In the genomic region with DNA sequence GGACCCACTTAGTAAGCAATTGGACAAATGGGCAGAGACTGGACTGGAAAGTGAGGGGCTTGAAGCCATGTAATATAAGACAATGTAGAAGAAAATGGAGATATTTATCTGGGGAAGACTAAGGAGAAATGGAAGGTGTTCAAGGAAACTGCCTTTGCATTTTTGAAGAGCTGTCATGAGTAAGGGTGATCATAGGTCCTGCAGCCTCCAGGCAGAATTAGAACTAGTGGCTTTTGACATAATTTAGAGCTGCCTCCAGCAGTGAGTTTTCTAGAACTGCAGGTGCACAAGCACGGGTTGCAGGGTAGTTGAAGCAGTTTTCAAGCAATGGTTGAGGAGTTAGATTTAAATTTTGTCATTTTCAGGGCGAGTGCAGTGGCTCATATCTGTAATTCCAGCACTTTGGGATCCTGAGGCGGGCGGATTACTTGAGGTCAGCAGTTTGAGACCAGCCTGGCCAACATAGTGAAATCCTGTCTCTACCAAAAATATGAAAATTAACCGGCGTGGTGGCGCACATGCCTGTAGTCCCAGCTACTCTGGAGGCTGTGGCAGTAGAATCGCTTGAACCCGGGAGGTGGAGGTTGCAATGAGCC, we compare ENCODE assay signal across 1 cellular context.
TF ChIP-seq lines count a peak whose summit lies in the region.

No MANE protein-coding gene starts in this region.

TF ChIP-seq in K562, 482 proteins besides CTCF, POLR2A, EP300 and RAD21 (continued from another document and continues in another):
- TF ChIP-seq, protein P1, sequence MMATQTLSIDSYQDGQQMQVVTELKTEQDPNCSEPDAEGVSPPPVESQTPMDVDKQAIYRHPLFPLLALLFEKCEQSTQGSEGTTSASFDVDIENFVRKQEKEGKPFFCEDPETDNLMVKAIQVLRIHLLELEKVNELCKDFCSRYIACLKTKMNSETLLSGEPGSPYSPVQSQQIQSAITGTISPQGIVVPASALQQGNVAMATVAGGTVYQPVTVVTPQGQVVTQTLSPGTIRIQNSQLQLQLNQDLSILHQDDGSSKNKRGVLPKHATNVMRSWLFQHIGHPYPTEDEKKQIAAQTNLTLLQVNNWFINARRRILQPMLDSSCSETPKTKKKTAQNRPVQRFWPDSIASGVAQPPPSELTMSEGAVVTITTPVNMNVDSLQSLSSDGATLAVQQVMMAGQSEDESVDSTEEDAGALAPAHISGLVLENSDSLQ (IDR thresholded peaks at IDR 0.05) = peak; percentile 57
- TF ChIP-seq SNRNP70 (optimal IDR thresholded peaks at IDR 0.05; ENCODE audit: low read depth, low read length) = no peak
- no peak for TF ChIP-seq TFAM (CRISPR knock-in tag; conservative IDR thresholded peaks at IDR 0.05)
- no peak for TF ChIP-seq MED1 (CRISPR knock-in tag; IDR thresholded peaks at IDR 0.05; ENCODE audit: borderline replicate concordance)
- TF ChIP-seq ZNF124 (CRISPR knock-in tag; IDR thresholded peaks at IDR 0.05) = no peak
- 0 out of 2 replicates have a peak, but pooled peaks have one; percentile 19 for TF ChIP-seq CXXC5 (CRISPR knock-in tag; IDR thresholded peaks at IDR 0.05)
- TF ChIP-seq ZKSCAN1 (IDR thresholded peaks at IDR 0.05; ENCODE audit: low read depth, low read length) = no peak
- no peak for TF ChIP-seq PPARD (CRISPR knock-in tag; IDR thresholded peaks at IDR 0.05)
- no peak for TF ChIP-seq BRF1 (IDR thresholded peaks at IDR 0.05; ENCODE audit: borderline replicate concordance, extremely low read depth, insufficient read length)
- TF ChIP-seq, protein P2, sequence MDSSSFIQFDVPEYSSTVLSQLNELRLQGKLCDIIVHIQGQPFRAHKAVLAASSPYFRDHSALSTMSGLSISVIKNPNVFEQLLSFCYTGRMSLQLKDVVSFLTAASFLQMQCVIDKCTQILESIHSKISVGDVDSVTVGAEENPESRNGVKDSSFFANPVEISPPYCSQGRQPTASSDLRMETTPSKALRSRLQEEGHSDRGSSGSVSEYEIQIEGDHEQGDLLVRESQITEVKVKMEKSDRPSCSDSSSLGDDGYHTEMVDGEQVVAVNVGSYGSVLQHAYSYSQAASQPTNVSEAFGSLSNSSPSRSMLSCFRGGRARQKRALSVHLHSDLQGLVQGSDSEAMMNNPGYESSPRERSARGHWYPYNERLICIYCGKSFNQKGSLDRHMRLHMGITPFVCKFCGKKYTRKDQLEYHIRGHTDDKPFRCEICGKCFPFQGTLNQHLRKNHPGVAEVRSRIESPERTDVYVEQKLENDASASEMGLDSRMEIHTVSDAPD (CRISPR knock-in tag; IDR thresholded peaks at IDR 0.05) = no peak
- TF ChIP-seq, protein P3, sequence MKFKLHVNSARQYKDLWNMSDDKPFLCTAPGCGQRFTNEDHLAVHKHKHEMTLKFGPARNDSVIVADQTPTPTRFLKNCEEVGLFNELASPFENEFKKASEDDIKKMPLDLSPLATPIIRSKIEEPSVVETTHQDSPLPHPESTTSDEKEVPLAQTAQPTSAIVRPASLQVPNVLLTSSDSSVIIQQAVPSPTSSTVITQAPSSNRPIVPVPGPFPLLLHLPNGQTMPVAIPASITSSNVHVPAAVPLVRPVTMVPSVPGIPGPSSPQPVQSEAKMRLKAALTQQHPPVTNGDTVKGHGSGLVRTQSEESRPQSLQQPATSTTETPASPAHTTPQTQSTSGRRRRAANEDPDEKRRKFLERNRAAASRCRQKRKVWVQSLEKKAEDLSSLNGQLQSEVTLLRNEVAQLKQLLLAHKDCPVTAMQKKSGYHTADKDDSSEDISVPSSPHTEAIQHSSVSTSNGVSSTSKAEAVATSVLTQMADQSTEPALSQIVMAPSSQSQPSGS (CRISPR knock-in tag; IDR thresholded peaks at IDR 0.05) = no peak
- TF ChIP-seq POLR2B (IDR thresholded peaks at IDR 0.05; ENCODE audit: low read depth, partially characterized antibody) = no peak
- no peak for TF ChIP-seq RBM22 (IDR thresholded peaks at IDR 0.05; ENCODE audit: low read depth, low read length, poor library complexity, severe bottlenecking)
- TF ChIP-seq MEIS2 (IDR thresholded peaks at IDR 0.05; ENCODE audit: partially characterized antibody) = peak; percentile 77
- TF ChIP-seq ZNF717 (CRISPR knock-in tag; IDR thresholded peaks at IDR 0.05) = no peak
- no peak for TF ChIP-seq HDAC6 (IDR thresholded peaks at IDR 0.05; ENCODE audit: low read depth, low read length)
- TF ChIP-seq HMG20B (CRISPR knock-in tag; IDR thresholded peaks at IDR 0.05) = no peak
- TF ChIP-seq CCNT2 (IDR thresholded peaks at IDR 0.05; ENCODE audit: borderline replicate concordance, extremely low read depth, insufficient read length, low read depth, low read length) = no peak
- no peak for TF ChIP-seq NR2F6 (CRISPR knock-in tag; IDR thresholded peaks at IDR 0.05)
- TF ChIP-seq KLF6 (CRISPR knock-in tag; IDR thresholded peaks at IDR 0.05; ENCODE audit: borderline replicate concordance) = no peak
- TF ChIP-seq KLF16 (IDR thresholded peaks at IDR 0.05) = no peak
- TF ChIP-seq, protein P4, sequence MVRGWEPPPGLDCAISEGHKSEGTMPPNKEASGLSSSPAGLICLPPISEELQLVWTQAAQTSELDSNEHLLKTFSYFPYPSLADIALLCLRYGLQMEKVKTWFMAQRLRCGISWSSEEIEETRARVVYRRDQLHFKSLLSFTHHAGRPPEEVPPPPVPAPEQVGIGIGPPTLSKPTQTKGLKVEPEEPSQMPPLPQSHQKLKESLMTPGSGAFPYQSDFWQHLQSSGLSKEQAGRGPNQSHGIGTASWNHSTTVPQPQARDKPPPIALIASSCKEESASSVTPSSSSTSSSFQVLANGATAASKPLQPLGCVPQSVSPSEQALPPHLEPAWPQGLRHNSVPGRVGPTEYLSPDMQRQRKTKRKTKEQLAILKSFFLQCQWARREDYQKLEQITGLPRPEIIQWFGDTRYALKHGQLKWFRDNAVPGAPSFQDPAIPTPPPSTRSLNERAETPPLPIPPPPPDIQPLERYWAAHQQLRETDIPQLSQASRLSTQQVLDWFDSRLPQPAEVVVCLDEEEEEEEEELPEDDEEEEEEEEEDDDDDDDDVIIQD (CRISPR knock-in tag; IDR thresholded peaks at IDR 0.05) = no peak
- TF ChIP-seq KDM1A (IDR thresholded peaks at IDR 0.05) = peak in 1 of 2 experiments; percentile 28; a peak in 1 of 4 replicates
- TF ChIP-seq, protein P5, sequence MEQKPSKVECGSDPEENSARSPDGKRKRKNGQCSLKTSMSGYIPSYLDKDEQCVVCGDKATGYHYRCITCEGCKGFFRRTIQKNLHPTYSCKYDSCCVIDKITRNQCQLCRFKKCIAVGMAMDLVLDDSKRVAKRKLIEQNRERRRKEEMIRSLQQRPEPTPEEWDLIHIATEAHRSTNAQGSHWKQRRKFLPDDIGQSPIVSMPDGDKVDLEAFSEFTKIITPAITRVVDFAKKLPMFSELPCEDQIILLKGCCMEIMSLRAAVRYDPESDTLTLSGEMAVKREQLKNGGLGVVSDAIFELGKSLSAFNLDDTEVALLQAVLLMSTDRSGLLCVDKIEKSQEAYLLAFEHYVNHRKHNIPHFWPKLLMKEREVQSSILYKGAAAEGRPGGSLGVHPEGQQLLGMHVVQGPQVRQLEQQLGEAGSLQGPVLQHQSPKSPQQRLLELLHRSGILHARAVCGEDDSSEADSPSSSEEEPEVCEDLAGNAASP (IDR thresholded peaks at IDR 0.05) = no peak
- TF ChIP-seq ZNF551 (CRISPR knock-in tag; IDR thresholded peaks at IDR 0.05) = no peak
- TF ChIP-seq, protein P6, sequence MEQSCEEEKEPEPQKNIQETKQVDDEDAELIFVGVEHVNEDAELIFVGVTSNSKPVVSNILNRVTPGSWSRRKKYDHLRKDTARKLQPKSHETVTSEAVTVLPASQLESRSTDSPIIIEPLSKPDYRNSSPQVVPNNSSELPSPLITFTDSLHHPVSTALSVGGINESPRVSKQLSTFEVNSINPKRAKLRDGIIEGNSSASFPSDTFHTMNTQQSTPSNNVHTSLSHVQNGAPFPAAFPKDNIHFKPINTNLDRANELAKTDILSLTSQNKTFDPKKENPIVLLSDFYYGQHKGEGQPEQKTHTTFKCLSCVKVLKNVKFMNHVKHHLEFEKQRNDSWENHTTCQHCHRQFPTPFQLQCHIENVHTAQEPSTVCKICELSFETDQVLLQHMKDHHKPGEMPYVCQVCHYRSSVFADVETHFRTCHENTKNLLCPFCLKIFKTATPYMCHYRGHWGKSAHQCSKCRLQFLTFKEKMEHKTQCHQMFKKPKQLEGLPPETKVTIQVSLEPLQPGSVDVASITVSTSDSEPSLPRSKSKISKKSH (CRISPR knock-in tag; IDR thresholded peaks at IDR 0.05) = no peak
- no peak for TF ChIP-seq NONO (IDR thresholded peaks at IDR 0.05; ENCODE audit: low read depth in 2 of 2, low read length in 1 of 2)
- no peak for TF ChIP-seq ZNF12 (CRISPR knock-in tag; IDR thresholded peaks at IDR 0.05)
- TF ChIP-seq ELF1 (tag; IDR thresholded peaks at IDR 0.05) = no peak; the same call in 1 of the 2 replicates
- TF ChIP-seq PCBP1 (IDR thresholded peaks at IDR 0.05; ENCODE audit: low read depth, low read length, poor library complexity, severe bottlenecking) = no peak
- TF ChIP-seq, protein P7, sequence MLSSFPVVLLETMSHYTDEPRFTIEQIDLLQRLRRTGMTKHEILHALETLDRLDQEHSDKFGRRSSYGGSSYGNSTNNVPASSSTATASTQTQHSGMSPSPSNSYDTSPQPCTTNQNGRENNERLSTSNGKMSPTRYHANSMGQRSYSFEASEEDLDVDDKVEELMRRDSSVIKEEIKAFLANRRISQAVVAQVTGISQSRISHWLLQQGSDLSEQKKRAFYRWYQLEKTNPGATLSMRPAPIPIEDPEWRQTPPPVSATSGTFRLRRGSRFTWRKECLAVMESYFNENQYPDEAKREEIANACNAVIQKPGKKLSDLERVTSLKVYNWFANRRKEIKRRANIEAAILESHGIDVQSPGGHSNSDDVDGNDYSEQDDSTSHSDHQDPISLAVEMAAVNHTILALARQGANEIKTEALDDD (IDR thresholded peaks at IDR 0.05) = no peak; the same call in 1 of the 2 replicates
- no peak for TF ChIP-seq PCBP2 (IDR thresholded peaks at IDR 0.05; ENCODE audit: low read depth, low read length, poor library complexity, severe bottlenecking)
- TF ChIP-seq, protein P8, sequence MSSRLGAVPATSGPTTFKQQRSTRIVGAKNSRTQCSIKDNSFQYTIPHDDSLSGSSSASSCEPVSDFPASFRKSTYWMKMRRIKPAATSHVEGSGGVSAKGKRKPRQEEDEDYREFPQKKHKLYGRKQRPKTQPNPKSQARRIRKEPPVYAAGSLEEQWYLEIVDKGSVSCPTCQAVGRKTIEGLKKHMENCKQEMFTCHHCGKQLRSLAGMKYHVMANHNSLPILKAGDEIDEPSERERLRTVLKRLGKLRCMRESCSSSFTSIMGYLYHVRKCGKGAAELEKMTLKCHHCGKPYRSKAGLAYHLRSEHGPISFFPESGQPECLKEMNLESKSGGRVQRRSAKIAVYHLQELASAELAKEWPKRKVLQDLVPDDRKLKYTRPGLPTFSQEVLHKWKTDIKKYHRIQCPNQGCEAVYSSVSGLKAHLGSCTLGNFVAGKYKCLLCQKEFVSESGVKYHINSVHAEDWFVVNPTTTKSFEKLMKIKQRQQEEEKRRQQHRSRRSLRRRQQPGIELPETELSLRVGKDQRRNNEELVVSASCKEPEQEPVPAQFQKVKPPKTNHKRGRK (tag; IDR thresholded peaks at IDR 0.05) = no peak
- TF ChIP-seq CBX1 (IDR thresholded peaks at IDR 0.05; ENCODE audit: low read depth) = no peak
- no peak for TF ChIP-seq CHD4 (IDR thresholded peaks at IDR 0.05; ENCODE audit: insufficient read depth, insufficient replicate concordance, low read depth, low read length, poor library complexity, severe bottlenecking)
- TF ChIP-seq BCOR (IDR thresholded peaks at IDR 0.05) = 0 out of 2 replicates have a peak, but pooled peaks have one; percentile 37
- TF ChIP-seq ZNF707 (CRISPR knock-in tag; conservative IDR thresholded peaks at IDR 0.05) = no peak
- TF ChIP-seq HNRNPLL (IDR thresholded peaks at IDR 0.05; ENCODE audit: low read depth, low read length, poor library complexity, severe bottlenecking) = no peak
- TF ChIP-seq, protein P9, sequence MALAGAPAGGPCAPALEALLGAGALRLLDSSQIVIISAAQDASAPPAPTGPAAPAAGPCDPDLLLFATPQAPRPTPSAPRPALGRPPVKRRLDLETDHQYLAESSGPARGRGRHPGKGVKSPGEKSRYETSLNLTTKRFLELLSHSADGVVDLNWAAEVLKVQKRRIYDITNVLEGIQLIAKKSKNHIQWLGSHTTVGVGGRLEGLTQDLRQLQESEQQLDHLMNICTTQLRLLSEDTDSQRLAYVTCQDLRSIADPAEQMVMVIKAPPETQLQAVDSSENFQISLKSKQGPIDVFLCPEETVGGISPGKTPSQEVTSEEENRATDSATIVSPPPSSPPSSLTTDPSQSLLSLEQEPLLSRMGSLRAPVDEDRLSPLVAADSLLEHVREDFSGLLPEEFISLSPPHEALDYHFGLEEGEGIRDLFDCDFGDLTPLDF (CRISPR knock-in tag; IDR thresholded peaks at IDR 0.05) = no peak
- TF ChIP-seq PML (IDR thresholded peaks at IDR 0.05; ENCODE audit: low read length) = no peak
- TF ChIP-seq LCOR (CRISPR knock-in tag; IDR thresholded peaks at IDR 0.05) = no peak
- no peak for TF ChIP-seq TSC22D4 (tag; IDR thresholded peaks at IDR 0.05)
- TF ChIP-seq NR1H2 (CRISPR knock-in tag; IDR thresholded peaks at IDR 0.05) = no peak
- TF ChIP-seq, protein P10, sequence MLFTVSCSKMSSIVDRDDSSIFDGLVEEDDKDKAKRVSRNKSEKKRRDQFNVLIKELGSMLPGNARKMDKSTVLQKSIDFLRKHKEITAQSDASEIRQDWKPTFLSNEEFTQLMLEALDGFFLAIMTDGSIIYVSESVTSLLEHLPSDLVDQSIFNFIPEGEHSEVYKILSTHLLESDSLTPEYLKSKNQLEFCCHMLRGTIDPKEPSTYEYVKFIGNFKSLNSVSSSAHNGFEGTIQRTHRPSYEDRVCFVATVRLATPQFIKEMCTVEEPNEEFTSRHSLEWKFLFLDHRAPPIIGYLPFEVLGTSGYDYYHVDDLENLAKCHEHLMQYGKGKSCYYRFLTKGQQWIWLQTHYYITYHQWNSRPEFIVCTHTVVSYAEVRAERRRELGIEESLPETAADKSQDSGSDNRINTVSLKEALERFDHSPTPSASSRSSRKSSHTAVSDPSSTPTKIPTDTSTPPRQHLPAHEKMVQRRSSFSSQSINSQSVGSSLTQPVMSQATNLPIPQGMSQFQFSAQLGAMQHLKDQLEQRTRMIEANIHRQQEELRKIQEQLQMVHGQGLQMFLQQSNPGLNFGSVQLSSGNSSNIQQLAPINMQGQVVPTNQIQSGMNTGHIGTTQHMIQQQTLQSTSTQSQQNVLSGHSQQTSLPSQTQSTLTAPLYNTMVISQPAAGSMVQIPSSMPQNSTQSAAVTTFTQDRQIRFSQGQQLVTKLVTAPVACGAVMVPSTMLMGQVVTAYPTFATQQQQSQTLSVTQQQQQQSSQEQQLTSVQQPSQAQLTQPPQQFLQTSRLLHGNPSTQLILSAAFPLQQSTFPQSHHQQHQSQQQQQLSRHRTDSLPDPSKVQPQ (CRISPR knock-in tag; IDR thresholded peaks at IDR 0.05; ENCODE audit: borderline replicate concordance) = no peak
- no peak for TF ChIP-seq TCF7L2 (IDR thresholded peaks at IDR 0.05; ENCODE audit: low read depth, low read length)
- TF ChIP-seq IRF2 (CRISPR knock-in tag; IDR thresholded peaks at IDR 0.05) = no peak
- TF ChIP-seq JUND (IDR thresholded peaks at IDR 0.05; ENCODE audit: borderline replicate concordance, low read depth, low read length) = 0 out of 2 replicates have a peak, but pooled peaks have one; percentile 12
- TF ChIP-seq JUND (tag; IDR thresholded peaks at IDR 0.05; ENCODE audit: borderline replicate concordance, low read depth, low read length) = no peak
- TF ChIP-seq PHB (CRISPR knock-in tag; IDR thresholded peaks at IDR 0.05) = no peak
- TF ChIP-seq TCFL5 (CRISPR knock-in tag; conservative IDR thresholded peaks at IDR 0.05) = no peak
